Comparison of ENCODE assay signal across 8 cellular contexts in the genomic region with DNA sequence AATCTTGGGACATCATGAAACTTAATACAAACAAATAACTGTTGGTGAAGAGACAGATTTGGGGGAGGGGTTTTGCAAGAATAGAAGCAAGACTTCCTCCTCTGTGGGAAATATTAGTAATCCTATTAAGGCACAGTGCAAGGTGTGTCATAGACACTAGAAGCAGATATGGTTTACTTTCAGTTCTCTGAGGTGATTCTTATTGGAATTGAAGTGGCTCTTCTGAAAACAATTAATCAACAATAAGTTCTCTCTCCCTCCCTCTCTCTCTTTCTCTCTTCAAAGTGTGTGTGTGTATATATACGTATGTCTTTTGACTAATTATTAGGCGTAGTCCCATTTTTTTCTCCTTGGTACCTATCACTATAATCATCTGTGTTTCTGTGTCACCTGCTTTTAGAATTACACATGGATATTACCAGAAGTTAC.
DNase-seq lines count a peak whose midpoint lies in the region; ATAC-seq and TF ChIP-seq lines count a peak whose summit lies in the region.

No MANE protein-coding gene starts in this region.

- ATAC-seq in GM21390 (IDR thresholded peaks at IDR 0.05; ENCODE audit: unreplicated experiment), result peak; percentile 43

- peaks cover 31 to 38% of the 10 kb centered on the region in 2 experiments for H3K4me1 ChIP-seq in neutrophil (ENCODE audit: control insufficient read depth in 1 of 2, insufficient read depth in 1 of 2, low read depth in 1 of 2, low read length in 1 of 2)

- peaks cover 82% of the 10 kb centered on the region for H3K4me1 Mint-ChIP-seq in Calu3 (ENCODE audit: low read depth, unreplicated experiment)

- BruUV-seq in Calu3 (replicated peaks; lab: Mats Ljungman, UMichigan), result TSS peak; percentile 20

- H3K36me3 Mint-ChIP-seq in Calu3 (ENCODE audit: insufficient read depth, unreplicated experiment), result peaks cover 17% of the 10 kb centered on the region

- peak overlapping the region; percentile 66 for H3K4me3 Mint-ChIP-seq in Calu3 (ENCODE audit: low read depth, unreplicated experiment)

- CTCF ChIA-PET in Calu3 (lab: Charles Lee), result no interaction called here

- H3K27ac ChIP-seq in cingulate gyrus (ENCODE audit: low read depth, low read length) (peak overlapping the region; percentile 22), neutrophil (peak overlapping the region; percentile 64)

- peak overlapping the region; percentile 93 for H3K27ac Mint-ChIP-seq in Calu3 (ENCODE audit: unreplicated experiment)

- no peaks in the 10 kb centered on the region for H3K27me3 ChIP-seq in neutrophil

- no peaks in the 10 kb centered on the region for H3K9me3 Mint-ChIP-seq in Calu3 (ENCODE audit: low read depth, unreplicated experiment)

- H3K27me3 Mint-ChIP-seq in Calu3 (ENCODE audit: unreplicated experiment), result no peaks in the 10 kb centered on the region

- peak overlapping the region; percentile 33 for H3K4me3 ChIP-seq in Jurkat, Clone E6-1 (ENCODE audit: low read length)
- H3K4me3 ChIP-seq in neutrophil (ENCODE audit: low read depth in 1 of 2, low read length in 1 of 2), result peak overlapping the region in 1 of 2 experiments; percentile 11

- DNase-seq in Calu3 (no peak), anterior cingulate cortex (lab: John Stamatoyannopoulos, UW) (no peak), SKM-1 treated with dmso at 0.1 percent for 144 hours (lab: John Stamatoyannopoulos, UW; ENCODE audit: unreplicated experiment) (no peak)
- DNase-seq in Jurkat, Clone E6-1 (ENCODE audit: low read depth, low spot score), result no peak
- no peak for DNase-seq in activated effector memory CD4-positive, alpha-beta T cell treated with anti-CD3 and anti-CD28 coated beads, Interleukin-2, amount 50 U/mL, for 16 hours

- H3K36me3 ChIP-seq in neutrophil, result no peaks in the 10 kb centered on the region

- no peak for TF ChIP-seq CTCF in Calu3 (IDR thresholded peaks at IDR 0.05; ENCODE audit: unreplicated experiment)
- no peak for TF ChIP-seq CTCF in neutrophil (IDR thresholded peaks at IDR 0.05)

- H3K9me3 ChIP-seq in neutrophil, result no peaks in the 10 kb centered on the region

- intact Hi-C loops in Calu3 (cut with micrococcal nuclease; ENCODE audit: unreplicated experiment), result loop anchor here (10.0 kb wide), 2 partner anchors 100 to 150 kb away; a partner anchor contains a TSS
